18 cellular contexts compared by ENCODE assay signal in genomic region chr9:115400801-115401200, GRCh38.
A peak's percentile ranks its signal among the peaks of the same experiment; 100 is the strongest.
DNase-seq lines count a peak whose midpoint lies in the region; ATAC-seq and TF ChIP-seq lines count a peak whose summit lies in the region.
"Had no signal": no experiment of that assay in that cellular context is flagged by ENCODE, and none has a peak within 500 bp of the region (broad histone marks: within the 10 kb centered on the region; RNA-seq: fewer than 3 reads in every experiment).

No MANE protein-coding gene starts in this region.

- H3K4me3 ChIP-seq in AG04449 (ENCODE audit: low read depth, low read length) (no peak overlapping the region), choroid plexus epithelial cell (ENCODE audit: low read depth, low read length) (no peak overlapping the region)
- H3K4me3 ChIP-seq: gastroesophageal sphincter had no signal

- DNase-seq in AG04449 (ENCODE audit: low read depth, low spot score) (peak; percentile 81), HK-2 (ENCODE audit: unreplicated experiment) (peak; percentile 7), choroid plexus epithelial cell (ENCODE audit: low read depth) (peak; percentile 86), left kidney (ENCODE audit: low read depth, low spot score) (peak; percentile 63), GOT3 (lab: John Stamatoyannopoulos, UW) (no peak), T-helper 9 cell (no peak)
- no peak for DNase-seq in activated CD4-positive, CD25-positive, alpha-beta regulatory T cell (lab: John Stamatoyannopoulos, UW)
- DNase-seq: 8988T, activated gamma-delta T cell treated with Interleukin-2 at 50 U/mL for 16 hours, Calu3, GDM1, HCEC 1CT, KG1, NCI-H1436, NCI-H2227 treated with DMSO at 0.1 percent for 48 hours, T-helper 2 cell had no signal

- CTCF ChIA-PET in AG04449 (lab: Yijun Ruan, JAX), result no interaction called here

- no peak for ATAC-seq in GM21737 (IDR thresholded peaks at IDR 0.05; ENCODE audit: unreplicated experiment)
- ATAC-seq: gastroesophageal sphincter had no signal

- no peak for TF ChIP-seq CTCF in AG04449 (IDR thresholded peaks at IDR 0.05; ENCODE audit: insufficient read depth, low read length, missing control alignments)
- no peak for TF ChIP-seq CTCF in choroid plexus epithelial cell (conservative IDR thresholded peaks at IDR 0.05; ENCODE audit: low read depth, low read length)

- POLR2A ChIA-PET in AG04449 (lab: Yijun Ruan, JAX), result interaction anchor here (0.9 to 1.0 kb wide), 2 partner anchors 9 to 198 kb away, joined by 3 read pairs; no protein-coding TSS in a partner anchor

Comparison
In these comparisons a context has a peak if more than half of its experiments do, and no peak if none do; other contexts are left out.
1. DNase-seq: peak in AG04449 (single experiment), HK-2 (single experiment), choroid plexus epithelial cell (single experiment) and left kidney (single experiment); none in activated CD4-positive, CD25-positive, alpha-beta regulatory T cell (0 of 4), GOT3 (single experiment) and T-helper 9 cell (single experiment).